Comparison of ENCODE assay signal across 1 cellular context in genomic region chr9:112751059-112751795, GRCh38.
A peak's percentile ranks its signal among the peaks of the same experiment; 100 is the strongest.
TF ChIP-seq lines count a peak whose summit lies in the region.

No MANE protein-coding gene starts in this region.

TF ChIP-seq in HepG2, 621 proteins besides CTCF, POLR2A, EP300 and RAD21 (continued from another document and continues in another):
- TF ChIP-seq ZBTB39 (CRISPR knock-in tag; IDR thresholded peaks at IDR 0.05) (peak; percentile 39; the same call in 1 of the 2 replicates), NONO (IDR thresholded peaks at IDR 0.05) (no peak), NONO (CRISPR knock-in tag; conservative IDR thresholded peaks at IDR 0.05) (0 out of 2 replicates have a peak, but pooled peaks have one; percentile 35), E2F5 (CRISPR knock-in tag; conservative IDR thresholded peaks at IDR 0.05) (peak; percentile 31; the same call in 1 of the 2 replicates), RBAK (CRISPR knock-in tag; IDR thresholded peaks at IDR 0.05) (no peak), RARA (CRISPR knock-in tag; IDR thresholded peaks at IDR 0.05) (peak; percentile 16; the same call in 1 of the 2 replicates), HMGXB4 (CRISPR knock-in tag; IDR thresholded peaks at IDR 0.05; ENCODE audit: borderline replicate concordance in 1 of 2, low read depth in 1 of 2) (peak in 1 of 2 experiments; percentile 38; a peak in 2 of 4 replicates), ZNF891 (CRISPR knock-in tag; IDR thresholded peaks at IDR 0.05) (peak; percentile 85), CBX5 (CRISPR knock-in tag; IDR thresholded peaks at IDR 0.05; ENCODE audit: borderline replicate concordance) (no peak), MXD4 (CRISPR knock-in tag; IDR thresholded peaks at IDR 0.05) (0 out of 2 replicates have a peak, but pooled peaks have one; percentile 34), ZNF275 (CRISPR knock-in tag; IDR thresholded peaks at IDR 0.05; ENCODE audit: borderline replicate concordance) (no peak), SALL1 (CRISPR knock-in tag; IDR thresholded peaks at IDR 0.05) (peak; percentile 41; the same call in 1 of the 2 replicates), TFE3 (CRISPR knock-in tag; IDR thresholded peaks at IDR 0.05) (peak; percentile 80), ZNF350 (CRISPR knock-in tag; IDR thresholded peaks at IDR 0.05; ENCODE audit: borderline replicate concordance, low read depth) (peak; percentile 42), HNRNPK (IDR thresholded peaks at IDR 0.05; ENCODE audit: low read depth, low read length, poor library complexity, severe bottlenecking) (no peak), DMAP1 (CRISPR knock-in tag; IDR thresholded peaks at IDR 0.05) (0 out of 2 replicates have a peak, but pooled peaks have one; percentile 36), ZNF572 (CRISPR knock-in tag; IDR thresholded peaks at IDR 0.05) (0 out of 2 replicates have a peak, but pooled peaks have one; percentile 37), ZNF563 (CRISPR knock-in tag; IDR thresholded peaks at IDR 0.05) (no peak; the same call in 1 of the 2 replicates), KLF6 (CRISPR knock-in tag; IDR thresholded peaks at IDR 0.05) (no peak), KMT2B (CRISPR knock-in tag; IDR thresholded peaks at IDR 0.05) (peak; percentile 44), ZMYM3 (CRISPR knock-in tag; IDR thresholded peaks at IDR 0.05) (0 out of 2 replicates have a peak, but pooled peaks have one; percentile 24), ZBTB49 (CRISPR knock-in tag; IDR thresholded peaks at IDR 0.05; ENCODE audit: borderline replicate concordance) (no peak), HIVEP1 (CRISPR knock-in tag; IDR thresholded peaks at IDR 0.05) (peak; percentile 23; the same call in 1 of the 2 replicates), ZNF564 (CRISPR knock-in tag; IDR thresholded peaks at IDR 0.05) (0 out of 2 replicates have a peak, but pooled peaks have one; percentile 49), IKZF1 (IDR thresholded peaks at IDR 0.05) (no peak), ZSCAN31 (CRISPR knock-in tag; IDR thresholded peaks at IDR 0.05; ENCODE audit: low read depth) (peak; percentile 39; the same call in 1 of the 2 replicates), ATAD3A (CRISPR knock-in tag; IDR thresholded peaks at IDR 0.05) (no peak), POLR2AphosphoS5 (IDR thresholded peaks at IDR 0.05; ENCODE audit: low read depth, low read length) (no peak), ZBTB42 (CRISPR knock-in tag; IDR thresholded peaks at IDR 0.05) (no peak), ZNF607 (CRISPR knock-in tag; IDR thresholded peaks at IDR 0.05; ENCODE audit: borderline replicate concordance) (peak; percentile 49; the same call in 1 of the 2 replicates), ZNF687 (CRISPR knock-in tag; IDR thresholded peaks at IDR 0.05) (peak; percentile 71), HDAC2 (CRISPR knock-in tag; IDR thresholded peaks at IDR 0.05) (no peak), NR2F6 (IDR thresholded peaks at IDR 0.05) (peak; percentile 20; the same call in 1 of the 2 replicates), NR2F6 (CRISPR knock-in tag; IDR thresholded peaks at IDR 0.05) (no peak), ZBTB43 (CRISPR knock-in tag; conservative IDR thresholded peaks at IDR 0.05) (peak; percentile 58; the same call in 1 of the 2 replicates), KDM5A (IDR thresholded peaks at IDR 0.05; ENCODE audit: borderline replicate concordance, low read length) (peak; percentile 17; the same call in 1 of the 2 replicates), ZNF510 (CRISPR knock-in tag; IDR thresholded peaks at IDR 0.05; ENCODE audit: low read depth) (no peak), MEIS2 (CRISPR knock-in tag; IDR thresholded peaks at IDR 0.05) (peak; percentile 62; the same call in 1 of the 2 replicates), MIER2 (CRISPR knock-in tag; IDR thresholded peaks at IDR 0.05) (0 out of 2 replicates have a peak, but pooled peaks have one; percentile 17), ZNF75D (CRISPR knock-in tag; IDR thresholded peaks at IDR 0.05; ENCODE audit: borderline replicate concordance) (no peak)
